ENCODE assay signal across 1 cellular context in genomic region chr12:88242939-88243338, GRCh38.
TF ChIP-seq lines count a peak whose summit lies in the region.

No MANE protein-coding gene starts in this region.

TF ChIP-seq in A549, 52 proteins besides CTCF, POLR2A, EP300 and RAD21 (continued from another document):
- TF ChIP-seq, protein P1, sequence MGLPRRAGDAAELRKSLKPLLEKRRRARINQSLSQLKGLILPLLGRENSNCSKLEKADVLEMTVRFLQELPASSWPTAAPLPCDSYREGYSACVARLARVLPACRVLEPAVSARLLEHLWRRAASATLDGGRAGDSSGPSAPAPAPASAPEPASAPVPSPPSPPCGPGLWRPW (IDR thresholded peaks at IDR 0.05), result no peak
- TF ChIP-seq HOXB13 (CRISPR knock-in tag; IDR thresholded peaks at IDR 0.05; ENCODE audit: low read depth), result no peak
- no peak for TF ChIP-seq RARB (CRISPR knock-in tag; IDR thresholded peaks at IDR 0.05)
- no peak for TF ChIP-seq TP53 (CRISPR knock-in tag; IDR thresholded peaks at IDR 0.05)
- no peak for TF ChIP-seq HEYL (CRISPR knock-in tag; IDR thresholded peaks at IDR 0.05)
- no peak for TF ChIP-seq EHMT2 (IDR thresholded peaks at IDR 0.05; ENCODE audit: low read depth)
- no peak for TF ChIP-seq PHF8 (IDR thresholded peaks at IDR 0.05; ENCODE audit: borderline replicate concordance, low read depth)
- TF ChIP-seq, protein P2, sequence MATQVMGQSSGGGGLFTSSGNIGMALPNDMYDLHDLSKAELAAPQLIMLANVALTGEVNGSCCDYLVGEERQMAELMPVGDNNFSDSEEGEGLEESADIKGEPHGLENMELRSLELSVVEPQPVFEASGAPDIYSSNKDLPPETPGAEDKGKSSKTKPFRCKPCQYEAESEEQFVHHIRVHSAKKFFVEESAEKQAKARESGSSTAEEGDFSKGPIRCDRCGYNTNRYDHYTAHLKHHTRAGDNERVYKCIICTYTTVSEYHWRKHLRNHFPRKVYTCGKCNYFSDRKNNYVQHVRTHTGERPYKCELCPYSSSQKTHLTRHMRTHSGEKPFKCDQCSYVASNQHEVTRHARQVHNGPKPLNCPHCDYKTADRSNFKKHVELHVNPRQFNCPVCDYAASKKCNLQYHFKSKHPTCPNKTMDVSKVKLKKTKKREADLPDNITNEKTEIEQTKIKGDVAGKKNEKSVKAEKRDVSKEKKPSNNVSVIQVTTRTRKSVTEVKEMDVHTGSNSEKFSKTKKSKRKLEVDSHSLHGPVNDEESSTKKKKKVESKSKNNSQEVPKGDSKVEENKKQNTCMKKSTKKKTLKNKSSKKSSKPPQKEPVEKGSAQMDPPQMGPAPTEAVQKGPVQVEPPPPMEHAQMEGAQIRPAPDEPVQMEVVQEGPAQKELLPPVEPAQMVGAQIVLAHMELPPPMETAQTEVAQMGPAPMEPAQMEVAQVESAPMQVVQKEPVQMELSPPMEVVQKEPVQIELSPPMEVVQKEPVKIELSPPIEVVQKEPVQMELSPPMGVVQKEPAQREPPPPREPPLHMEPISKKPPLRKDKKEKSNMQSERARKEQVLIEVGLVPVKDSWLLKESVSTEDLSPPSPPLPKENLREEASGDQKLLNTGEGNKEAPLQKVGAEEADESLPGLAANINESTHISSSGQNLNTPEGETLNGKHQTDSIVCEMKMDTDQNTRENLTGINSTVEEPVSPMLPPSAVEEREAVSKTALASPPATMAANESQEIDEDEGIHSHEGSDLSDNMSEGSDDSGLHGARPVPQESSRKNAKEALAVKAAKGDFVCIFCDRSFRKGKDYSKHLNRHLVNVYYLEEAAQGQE (IDR thresholded peaks at IDR 0.05), result no peak
- no peak for TF ChIP-seq BHLHE40 (IDR thresholded peaks at IDR 0.05; ENCODE audit: low read depth, low read length)
